8 cellular contexts compared by ENCODE assay signal in the genomic region with DNA sequence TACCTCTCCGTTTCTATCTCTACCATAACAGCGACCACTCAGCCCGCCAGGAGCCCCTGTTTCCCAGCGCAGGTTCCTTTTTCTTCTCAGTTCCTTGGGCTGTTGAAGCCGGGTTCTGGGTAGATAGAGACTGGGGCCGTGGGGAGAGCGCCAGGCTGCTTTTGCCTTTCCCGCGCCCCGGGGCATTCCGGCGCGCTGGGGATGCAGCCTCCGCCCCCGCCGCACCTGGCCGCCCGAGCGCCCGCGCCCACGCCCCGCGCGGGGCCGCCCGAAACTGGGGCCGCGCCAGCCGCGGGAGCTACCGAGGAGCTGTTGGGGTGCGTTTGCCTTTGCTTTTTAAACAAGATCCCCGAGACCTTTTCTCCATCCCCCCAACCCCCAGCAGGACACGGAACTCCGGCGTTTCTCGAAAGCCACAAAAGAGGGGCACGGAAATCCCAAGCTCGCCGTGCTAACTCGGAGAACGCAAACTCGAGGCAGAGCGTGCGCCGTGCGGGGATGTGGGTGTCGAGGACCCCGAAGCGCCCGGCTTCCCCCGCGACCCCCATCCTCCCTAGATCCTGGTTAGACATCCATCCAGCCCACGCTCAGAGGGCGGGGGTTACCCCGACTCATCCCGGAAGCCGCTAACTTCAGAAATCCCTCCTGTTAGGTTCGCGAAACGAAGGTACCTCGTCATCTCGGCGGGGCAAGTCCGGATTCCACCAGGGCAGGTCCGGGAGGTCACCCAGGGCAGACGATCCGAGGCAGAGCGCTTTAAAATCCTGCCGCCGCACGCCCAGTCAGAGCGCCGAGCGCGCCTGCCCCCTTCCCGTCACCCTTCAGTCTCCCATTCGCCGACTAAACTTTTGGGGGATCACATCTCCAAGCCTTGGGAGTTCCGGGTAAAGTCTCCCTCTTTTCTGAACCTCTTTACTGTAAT. TPM values are rescaled to one million over a fixed set of nuclear protein-coding genes. Genes with fewer than 3 reads are reported as not detected.
DNase-seq lines count a peak whose midpoint lies in the region; ATAC-seq lines count a peak whose summit lies in the region.

No MANE protein-coding gene starts in this region.

- peaks cover 84% of the 10 kb centered on the region for H3K27me3 ChIP-seq in iPS-20b (ENCODE audit: insufficient read depth, low read length)

- no peaks in the 10 kb centered on the region for H3K36me3 ChIP-seq in iPS-20b (ENCODE audit: insufficient read depth, low read depth, low read length)

- H3K9me3 Mint-ChIP-seq in activated naive CD4-positive, alpha-beta T cell treated with anti-CD3 and anti-CD28 coated beads, Interleukin-2, amount 50 U/mL, for 24 hours = no peaks in the 10 kb centered on the region

- peak; percentile 8 for DNase-seq in Caki2 (ENCODE audit: low read depth)
- peak; percentile 22 to 26 for DNase-seq in stimulated activated CD4-positive, alpha-beta T cell treated with anti-CD3 and anti-CD28 coated beads, Interleukin-4, amount 100 ng/mL, for 4 hours
- no peak for DNase-seq in NCI-H2107 treated with DMSO at 0.1 percent for 48 hours (lab: John Stamatoyannopoulos, UW; ENCODE audit: unreplicated experiment)
- no peak for DNase-seq in DMS114 treated with DMSO at 0.1 percent for 48 hours (lab: John Stamatoyannopoulos, UW; ENCODE audit: unreplicated experiment)
- no peak for DNase-seq in KG1 (lab: John Stamatoyannopoulos, UW)

- H3K36me3 Mint-ChIP-seq in activated naive CD4-positive, alpha-beta T cell treated with anti-CD3 and anti-CD28 coated beads, Interleukin-2, amount 50 U/mL, for 24 hours = no peaks in the 10 kb centered on the region

- peak; percentile 15 for ATAC-seq in HG03354 (IDR thresholded peaks at IDR 0.05; ENCODE audit: poor library complexity, severe bottlenecking, unreplicated experiment)

- H3K4me3 ChIP-seq in iPS-20b (ENCODE audit: low read length) = peak overlapping the region; percentile 89

- H3K4me1 ChIP-seq in iPS-20b (ENCODE audit: insufficient read depth, low read length) = peaks cover 3% of the 10 kb centered on the region; the same call in 1 of the 2 replicates

- H3K9ac ChIP-seq in iPS-20b (ENCODE audit: low read depth, low read length) = peak overlapping the region; percentile 66; the same call in 1 of the 2 replicates

- in situ Hi-C loops in Caki2 (cut with HindIII; ENCODE audit: low pct_unique_long_range_greater_than_20kb, low sequenced_read_pairs) = no loop called here

- H3K27ac Mint-ChIP-seq in activated naive CD4-positive, alpha-beta T cell treated with anti-CD3 and anti-CD28 coated beads, Interleukin-2, amount 50 U/mL, for 24 hours = no peak overlapping the region

- no peaks in the 10 kb centered on the region for H3K9me3 ChIP-seq in iPS-20b (ENCODE audit: insufficient read depth, low read depth, low read length)

- H3K27ac ChIP-seq in iPS-20b (ENCODE audit: low read length) = no peak overlapping the region

- H3K27me3 Mint-ChIP-seq in activated naive CD4-positive, alpha-beta T cell treated with anti-CD3 and anti-CD28 coated beads, Interleukin-2, amount 50 U/mL, for 24 hours = peaks cover 56% of the 10 kb centered on the region

- H3K4me1 Mint-ChIP-seq in activated naive CD4-positive, alpha-beta T cell treated with anti-CD3 and anti-CD28 coated beads, Interleukin-2, amount 50 U/mL, for 24 hours = peaks cover 20% of the 10 kb centered on the region

- H3K4me3 Mint-ChIP-seq in activated naive CD4-positive, alpha-beta T cell treated with anti-CD3 and anti-CD28 coated beads, Interleukin-2, amount 50 U/mL, for 24 hours = peak overlapping the region; percentile 85

RNA-seq across cellular contexts. Expression of gene GRM8, which starts 1.0 kb away (rescaled TPM):
- not detected in 2 replicates for total RNA-seq in Caki2 (2014; rRNA removed; shearing (Covaris generic); ENCODE audit: low replicate concordance)

Comparison
In these comparisons a context has a peak if more than half of its experiments do, and no peak if none do; other contexts are left out.
1. DNase-seq: peak in Caki2 (single experiment) and stimulated activated CD4-positive, alpha-beta T cell treated with anti-CD3 and anti-CD28 coated beads, Interleukin-4, amount 100 ng/mL, for 4 hours (2 of 2); none in NCI-H2107 treated with DMSO at 0.1 percent for 48 hours (single experiment), DMS114 treated with DMSO at 0.1 percent for 48 hours (single experiment) and KG1 (single experiment).